In genomic region chr22:44537016-44537936, GRCh38 we compare ENCODE assay signal across 16 cellular contexts.
"Had no signal": no experiment of that assay in that cellular context is flagged by ENCODE, and none has a peak within 500 bp of the region (broad histone marks: within the 10 kb centered on the region; RNA-seq: fewer than 3 reads in every experiment).

No MANE protein-coding gene starts in this region.

- DNase-seq: activated CD4-positive, alpha-beta T cell treated with anti-CD3 and anti-CD28 coated beads, Interleukin-2, amount 50 U/mL, for 4 hours; activated CD4-positive, CD25-positive, alpha-beta regulatory T cell treated with anti-CD3 and anti-CD28 coated beads, Interleukin-2, amount 50 U/mL, for 72 hours; activated T-cell treated with anti-CD3 and anti-CD28 coated beads, Interleukin-2, amount 50 U/mL, for 1 hour; islet precursor cell; left lung; nephron progenitor cell; stimulated activated CD4-positive, alpha-beta T cell treated with anti-CD3 and anti-CD28 coated beads, Interleukin-4, amount 100 ng/mL, for 1 hour; stimulated activated CD8-positive, alpha-beta memory T cell treated with anti-CD3 and anti-CD28 coated beads, Interleukin-4, amount 100 ng/mL, for 48 hours; stimulated activated naive CD8-positive, alpha-beta T cell treated with anti-CD3 and anti-CD28 coated beads, Interleukin-15, Interleukin-2, amounts not matched to agents 100 U/mL and 50 U/mL, for 24 hours had no signal

- H3K4me3 Mint-ChIP-seq: activated naive CD8-positive, alpha-beta T cell; memory B cell; nephron progenitor cell; type B pancreatic cell had no signal

- H3K9me3 Mint-ChIP-seq: nephron progenitor cell, type B pancreatic cell had no signal

- H3K36me3 ChIP-seq: breast epithelium, left lung, suprapubic skin had no signal

- ATAC-seq: stimulated activated naive CD8-positive, alpha-beta T cell treated with anti-CD3 and anti-CD28 coated beads, Interleukin-15, Interleukin-2, amounts not matched to agents 100 U/mL and 50 U/mL, for 24 hours had no signal

- H3K4me1 ChIP-seq: breast epithelium, foreskin keratinocyte, left lung, suprapubic skin had no signal

- H3K4me3 ChIP-seq: breast epithelium, dorsolateral prefrontal cortex, left lung, suprapubic skin had no signal

- H3K27ac ChIP-seq: breast epithelium, dorsolateral prefrontal cortex, foreskin keratinocyte, left lung, suprapubic skin had no signal

- H3K36me3 Mint-ChIP-seq: activated naive CD8-positive, alpha-beta T cell; type B pancreatic cell had no signal

- H3K9me3 ChIP-seq: breast epithelium, left lung, suprapubic skin had no signal

- H3K27ac Mint-ChIP-seq: activated naive CD8-positive, alpha-beta T cell; memory B cell; nephron progenitor cell; type B pancreatic cell had no signal
